21 cellular contexts compared by ENCODE assay signal in the genomic region with DNA sequence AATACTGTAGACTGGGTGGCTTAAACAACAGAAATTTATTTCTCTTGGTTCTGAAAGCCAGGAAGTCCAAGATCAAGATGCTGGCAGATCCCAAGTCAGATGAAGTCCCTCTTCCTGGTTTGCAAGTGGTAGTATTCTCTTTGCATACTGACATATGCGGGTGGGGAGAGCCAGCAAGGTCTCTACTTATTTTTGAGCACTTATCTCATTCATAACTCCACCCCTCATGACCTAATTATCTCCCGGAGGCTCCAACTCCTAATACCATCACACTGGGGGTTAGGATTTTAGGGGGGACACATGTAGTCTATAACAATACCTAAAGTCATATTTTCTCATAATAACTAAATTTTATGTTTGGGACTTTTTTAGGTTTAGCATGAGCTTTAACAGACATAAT.
DNase-seq lines count a peak whose midpoint lies in the region; ATAC-seq, FAIRE-seq and TF ChIP-seq lines count a peak whose summit lies in the region.
"Had no signal": no experiment of that assay in that cellular context is flagged by ENCODE, and none has a peak within 500 bp of the region (broad histone marks: within the 10 kb centered on the region; RNA-seq: fewer than 3 reads in every experiment).

No MANE protein-coding gene starts in this region.

- TF ChIP-seq POLR2A in K562 (conservative IDR thresholded peaks at IDR 0.05), result no peak
- TF ChIP-seq POLR2A in adrenal gland (IDR thresholded peaks at IDR 0.05), result no peak

- H3K9me3 ChIP-seq in K562 (replicated peaks; ENCODE audit: control insufficient read depth, insufficient read depth, low read depth, low read length) (no peaks in the 10 kb centered on the region), adrenal gland (replicated peaks in 1 of 3) (no peaks in the 10 kb centered on the region)
- H3K9me3 ChIP-seq: SJCRH30 had no signal

- FAIRE-seq in K562 (lab: Jason Lieb, UNC), result no peak
- FAIRE-seq: A204.1 had no signal

- no peaks in the 10 kb centered on the region for H4K20me1 ChIP-seq in K562 (replicated peaks; ENCODE audit: control insufficient read depth, insufficient read depth, low read length)

- no peak overlapping the region for H3K9ac ChIP-seq in K562 (ENCODE audit: insufficient read depth in 1 of 2, low read depth in 2 of 2, low read length in 2 of 2)

- BruUV-seq in K562 (replicated peaks; lab: Mats Ljungman, UMichigan), result no TSS peak

- no peak overlapping the region for H2AFZ ChIP-seq in K562 (ENCODE audit: low read depth, low read length)

- CTCF ChIA-PET in activated CD8-positive, alpha-beta memory T cell treated with anti-CD3 and anti-CD28 coated beads, Interleukin-2, amount 10 ng/mL, durations not matched to agents 7 days and 5 days (lab: Charles Lee), result interaction anchor here (1.0 to 3.3 kb wide), 9 partner anchors 10 to 151 kb away, joined by 3 to 19 read pairs (median 4); a partner anchor contains a TSS
- CTCF ChIA-PET in K562 (lab: Yijun Ruan, JAX; ENCODE audit: low intra/inter-chr PET ratio), result no interaction called here

- WGBS in K562 (ENCODE audit: insufficient coverage, low coverage, missing lambda C conversion rate), result 47% methylated on average over 2 of the region's 2 CpGs
- WGBS in adrenal gland, 4 donors, result 38 to 63% (median 52%) methylated on average over 2 of the region's 2 CpGs

- H3K4me2 ChIP-seq in K562 (ENCODE audit: insufficient read depth, low read length), result no peak overlapping the region

- ATAC-seq in activated CD8-positive, alpha-beta memory T cell treated with anti-CD3 and anti-CD28 coated beads, Interleukin-2, amount 10 ng/mL, durations not matched to agents 7 days and 5 days, result no peak
- peak; percentile 32; the same call in 1 of the 3 replicates for ATAC-seq in K562
- ATAC-seq: Panc1 had no signal

- H3K4me1 Mint-ChIP-seq in activated CD8-positive, alpha-beta memory T cell treated with anti-CD3 and anti-CD28 coated beads, Interleukin-2, amount 10 ng/mL, durations not matched to agents 7 days and 5 days, result peaks cover 35% of the 10 kb centered on the region

- in situ Hi-C loops in K562 (cut with MboI), result no loop called here

- peaks cover 5% of the 10 kb centered on the region for H3K9me1 ChIP-seq in K562 (ENCODE audit: control insufficient read depth, insufficient read depth, low read length)

- POLR2A ChIA-PET in K562 (lab: Yijun Ruan, JAX), result interaction anchor here (0.6 to 1.2 kb wide), 2 partner anchors 86 to 277 kb away, joined by 3 read pairs; a partner anchor contains a TSS

- H3K4me1 ChIP-seq in K562 (replicated peaks in 1 of 2; ENCODE audit: control insufficient read depth in 2 of 2, insufficient read depth in 2 of 2, low read length in 2 of 2), result no peaks in the 10 kb centered on the region
- H3K4me1 ChIP-seq in adrenal gland (replicated peaks in 1 of 2), result no peaks in the 10 kb centered on the region

- intact Hi-C loops in K562 (cut with micrococcal nuclease), result no loop called here
- intact Hi-C loops in adrenal gland (cut with DNase I), result no loop called here

- TF ChIP-seq EP300 in K562 (IDR thresholded peaks at IDR 0.05; ENCODE audit: low read length), result no peak

- no peak overlapping the region for H3K4me3 Mint-ChIP-seq in activated CD8-positive, alpha-beta memory T cell treated with anti-CD3 and anti-CD28 coated beads, Interleukin-2, amount 10 ng/mL, durations not matched to agents 7 days and 5 days

- H3K36me3 Mint-ChIP-seq in activated CD8-positive, alpha-beta memory T cell treated with anti-CD3 and anti-CD28 coated beads, Interleukin-2, amount 10 ng/mL, durations not matched to agents 7 days and 5 days, result peaks cover 68% of the 10 kb centered on the region

- no peaks in the 10 kb centered on the region for H3K27me3 Mint-ChIP-seq in activated CD8-positive, alpha-beta memory T cell treated with anti-CD3 and anti-CD28 coated beads, Interleukin-2, amount 10 ng/mL, durations not matched to agents 7 days and 5 days

- H3K9me3 Mint-ChIP-seq in activated CD8-positive, alpha-beta memory T cell treated with anti-CD3 and anti-CD28 coated beads, Interleukin-2, amount 10 ng/mL, durations not matched to agents 7 days and 5 days (ENCODE audit: low read depth), result no peaks in the 10 kb centered on the region

- H3K4me3 ChIP-seq in K562, result no peak overlapping the region
- H3K4me3 ChIP-seq in adrenal gland, result no peak overlapping the region
- H3K4me3 ChIP-seq: SJCRH30 had no signal

- H3K27me3 ChIP-seq in K562 (ENCODE audit: control insufficient read depth in 2 of 2, insufficient read depth in 2 of 2, low read length in 2 of 2), result no peaks in the 10 kb centered on the region
- H3K27me3 ChIP-seq in adrenal gland, result no peaks in the 10 kb centered on the region
- H3K27me3 ChIP-seq: SJCRH30 had no signal

- H3K79me2 ChIP-seq in K562 (ENCODE audit: control insufficient read depth, insufficient read depth, low read length), result no peaks in the 10 kb centered on the region

- TF ChIP-seq CTCF in K562 (IDR thresholded peaks at IDR 0.05 in 2 of 3, conservative IDR thresholded peaks at IDR 0.05 in 1 of 3; ENCODE audit: insufficient read depth in 2 of 3, low read depth in 1 of 3, low read length in 3 of 3) (no peak), adrenal gland (IDR thresholded peaks at IDR 0.05) (no peak), GM20000 (IDR thresholded peaks at IDR 0.05; ENCODE audit: extremely low read depth, missing control alignments) (no peak)

- H3K36me3 ChIP-seq in K562 (ENCODE audit: control insufficient read depth, insufficient read depth, low read length) (peaks cover 70% of the 10 kb centered on the region), adrenal gland (replicated peaks in 1 of 2) (no peaks in the 10 kb centered on the region)

- no peak for TF ChIP-seq RAD21 in K562 (CRISPR knock-in tag; conservative IDR thresholded peaks at IDR 0.05 in 1 of 2, IDR thresholded peaks at IDR 0.05 in 1 of 2)

- DNase-seq in activated CD8-positive, alpha-beta memory T cell treated with anti-CD3 and anti-CD28 coated beads, Interleukin-2, amount 10 ng/mL, durations not matched to agents 7 days and 5 days, result no peak
- no peak for DNase-seq in activated CD8-positive, alpha-beta memory T cell treated with anti-CD3 and anti-CD28 coated beads, Interleukin-2, amount 50 U/mL, for 48 hours
- DNase-seq in CMK (ENCODE audit: low read depth) (peak; percentile 12), K562 (ENCODE audit: extremely low read depth in 1 of 4, low spot score in 3 of 4) (no peak), myocyte (ENCODE audit: low read depth) (peak; percentile 26), adrenal gland (no peak), GM20000 (ENCODE audit: low spot score) (no peak)
- DNase-seq: COR-L47; DMS79; H7; MM.1S; NCI-H1048; NCI-H1417 treated with DMSO at 0.1 percent for 48 hours; NCI-H187 treated with DMSO at 0.1 percent for 48 hours; NCI-H2227 treated with DMSO at 0.1 percent for 48 hours; NCI-H510A treated with DMSO at 0.1 percent for 48 hours; NCI-H774; NK-92 treated with Interleukin-12 subunit alpha and Interleukin-12 subunit beta, amount 100 ng/mL, for 24 hours; SJCRH30 had no signal

- peak overlapping the region; percentile 67 for H3K27ac Mint-ChIP-seq in activated CD8-positive, alpha-beta memory T cell treated with anti-CD3 and anti-CD28 coated beads, Interleukin-2, amount 10 ng/mL, durations not matched to agents 7 days and 5 days

- H3K27ac ChIP-seq in K562 (ENCODE audit: extremely low read depth, low read depth, low read length), result no peak overlapping the region
- no peak overlapping the region for H3K27ac ChIP-seq in adrenal gland
- H3K27ac ChIP-seq: SJCRH30 had no signal

TF ChIP-seq in K562, 482 proteins besides CTCF, POLR2A, EP300 and RAD21:
- TF ChIP-seq, protein P1, sequence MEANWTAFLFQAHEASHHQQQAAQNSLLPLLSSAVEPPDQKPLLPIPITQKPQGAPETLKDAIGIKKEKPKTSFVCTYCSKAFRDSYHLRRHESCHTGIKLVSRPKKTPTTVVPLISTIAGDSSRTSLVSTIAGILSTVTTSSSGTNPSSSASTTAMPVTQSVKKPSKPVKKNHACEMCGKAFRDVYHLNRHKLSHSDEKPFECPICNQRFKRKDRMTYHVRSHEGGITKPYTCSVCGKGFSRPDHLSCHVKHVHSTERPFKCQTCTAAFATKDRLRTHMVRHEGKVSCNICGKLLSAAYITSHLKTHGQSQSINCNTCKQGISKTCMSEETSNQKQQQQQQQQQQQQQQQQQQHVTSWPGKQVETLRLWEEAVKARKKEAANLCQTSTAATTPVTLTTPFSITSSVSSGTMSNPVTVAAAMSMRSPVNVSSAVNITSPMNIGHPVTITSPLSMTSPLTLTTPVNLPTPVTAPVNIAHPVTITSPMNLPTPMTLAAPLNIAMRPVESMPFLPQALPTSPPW (CRISPR knock-in tag; IDR thresholded peaks at IDR 0.05), result no peak
- TF ChIP-seq ZEB2 (IDR thresholded peaks at IDR 0.05) (no peak), CBX5 (IDR thresholded peaks at IDR 0.05; ENCODE audit: borderline replicate concordance, low read depth) (no peak), RBFOX2 (IDR thresholded peaks at IDR 0.05; ENCODE audit: low read depth, low read length) (no peak)
TF ChIP-seq in K562: peak in this region for 0.

Comparison
In these comparisons a context has a peak if more than half of its experiments do, and no peak if none do; other contexts are left out.
1. DNase-seq: peak in CMK (single experiment) and myocyte (single experiment); none in activated CD8-positive, alpha-beta memory T cell treated with anti-CD3 and anti-CD28 coated beads, Interleukin-2, amount 10 ng/mL, durations not matched to agents 7 days and 5 days (single experiment), activated CD8-positive, alpha-beta memory T cell treated with anti-CD3 and anti-CD28 coated beads, Interleukin-2, amount 50 U/mL, for 48 hours (single experiment), K562 (0 of 4), adrenal gland (0 of 7) and GM20000 (single experiment).